In genomic region chr21:36188937-36189336, GRCh38 we compare ENCODE assay signal across 21 cellular contexts. TPM values are rescaled to one million over a fixed set of nuclear protein-coding genes. Genes with fewer than 3 reads are reported as not detected.
DNase-seq lines count a peak whose midpoint lies in the region; ATAC-seq and TF ChIP-seq lines count a peak whose summit lies in the region.
"Had no signal": no experiment of that assay in that cellular context is flagged by ENCODE, and none has a peak within 500 bp of the region (broad histone marks: within the 10 kb centered on the region; RNA-seq: fewer than 3 reads in every experiment).

No MANE protein-coding gene starts in this region.

- H3K27me3 ChIP-seq in colonic mucosa (no peaks in the 10 kb centered on the region), prostate gland (replicated peaks; ENCODE audit: insufficient read depth) (no peaks in the 10 kb centered on the region), mesenchymal stem cell (ENCODE audit: control insufficient read depth in 1 of 2, insufficient read depth in 1 of 2, low read length in 2 of 2) (no peaks in the 10 kb centered on the region)
- H3K27me3 ChIP-seq: upper lobe of right lung had no signal

- H2AK5ac ChIP-seq in mesenchymal stem cell (ENCODE audit: low read length, severe bottlenecking) = no peak overlapping the region

- H3K4me2 ChIP-seq in mesenchymal stem cell (ENCODE audit: low read length, poor library complexity, severe bottlenecking) = no peak overlapping the region

- H3K27ac ChIP-seq in colonic mucosa (peak overlapping the region; percentile 60), prostate gland (peak overlapping the region; percentile 71 to 74), mesenchymal stem cell (ENCODE audit: low read length, poor library complexity, severe bottlenecking) (no peak overlapping the region)
- H3K27ac ChIP-seq: upper lobe of right lung had no signal

- peak overlapping the region in 1 of 2 donors; percentile 67 for H3K9ac ChIP-seq in colonic mucosa (ENCODE audit: low read depth in 2 of 2, low read length in 2 of 2)
- no peak overlapping the region for H3K9ac ChIP-seq in mesenchymal stem cell (ENCODE audit: low read length)

- H3K79me1 ChIP-seq in mesenchymal stem cell (replicated peaks; ENCODE audit: low read length, poor library complexity, severe bottlenecking) = peaks cover 12% of the 10 kb centered on the region

- H3K4me3 ChIP-seq in colonic mucosa (no peak overlapping the region), prostate gland (no peak overlapping the region), mesenchymal stem cell (ENCODE audit: insufficient read depth in 1 of 2, low read depth in 1 of 2, low read length in 2 of 2) (no peak overlapping the region)
- H3K4me3 ChIP-seq: upper lobe of right lung had no signal

- no peak overlapping the region for H3K4ac ChIP-seq in mesenchymal stem cell (ENCODE audit: low read depth in 1 of 2, low read length in 2 of 2)

- no peak overlapping the region for H2BK5ac ChIP-seq in mesenchymal stem cell (ENCODE audit: low read depth, low read length, poor library complexity, severe bottlenecking)

- no peak overlapping the region for H2BK12ac ChIP-seq in mesenchymal stem cell (ENCODE audit: low read length in 2 of 2)

- H3K14ac ChIP-seq in mesenchymal stem cell (ENCODE audit: low read length in 2 of 2) = no peak overlapping the region

- intact Hi-C loops in colonic mucosa (cut with DNase I) (no loop called here), prostate gland (cut with DNase I) (no loop called here)

- no peak overlapping the region for H4K8ac ChIP-seq in mesenchymal stem cell (ENCODE audit: low read length)

- no peak overlapping the region for H4K91ac ChIP-seq in mesenchymal stem cell (ENCODE audit: low read length)

- 14% methylated on average over 2 of the region's 2 CpGs for WGBS in prostate gland
- 28% methylated on average over 2 of the region's 2 CpGs for WGBS in mesenchymal stem cell

- no peak overlapping the region for H2BK15ac ChIP-seq in mesenchymal stem cell (ENCODE audit: low read depth, poor library complexity, severe bottlenecking)

- TF ChIP-seq CTCF in colonic mucosa (IDR thresholded peaks at IDR 0.05) (no peak), prostate gland (IDR thresholded peaks at IDR 0.05) (no peak)

- H2AFZ ChIP-seq in mesenchymal stem cell (ENCODE audit: low read depth, low read length) = no peak overlapping the region

- TF ChIP-seq POLR2A in prostate gland (IDR thresholded peaks at IDR 0.05) = no peak

- H3K18ac ChIP-seq in mesenchymal stem cell (ENCODE audit: low read depth in 1 of 2, low read length in 2 of 2) = no peak overlapping the region

- DNase-seq in DMS53 (lab: John Stamatoyannopoulos, UW) (peak; percentile 12), DMS53 treated with DMSO at 0.1 percent for 48 hours (lab: John Stamatoyannopoulos, UW; ENCODE audit: unreplicated experiment) (no peak), CD1c-positive myeloid dendritic cell (ENCODE audit: extremely low spot score) (peak; percentile 49), colonic mucosa (no peak), prostate gland (ENCODE audit: low spot score) (no peak), cortex of kidney (lab: John Stamatoyannopoulos, UW) (no peak), mesenchymal stem cell (no peak)
- DNase-seq: 8988T; activated CD4-positive, alpha-beta T cell treated with anti-CD3 and anti-CD28 coated beads for 36 hours; activated CD8-positive, alpha-beta memory T cell treated with anti-CD3 and anti-CD28 coated beads for 24 hours; activated T-cell treated with anti-CD3 and anti-CD28 coated beads, Interleukin-2, amount 50 U/mL, for 4 hours; effector CD4-positive, alpha-beta T cell; erythroblast; foreskin melanocyte; KG1; MV-4-11; NCI-H2171; NCI-H524 had no signal

- no peak overlapping the region for H2BK120ac ChIP-seq in mesenchymal stem cell (ENCODE audit: low read depth, low read length)

- no peak overlapping the region for H3K23ac ChIP-seq in mesenchymal stem cell (ENCODE audit: low read length in 2 of 2)

- no peak for ATAC-seq in GM18868 (IDR thresholded peaks at IDR 0.05; ENCODE audit: unreplicated experiment)
- ATAC-seq: activated CD4-positive, alpha-beta T cell treated with anti-CD3 and anti-CD28 coated beads for 36 hours; activated T-cell treated with anti-CD3 and anti-CD28 coated beads, Interleukin-2, amount 50 U/mL, for 4 hours had no signal

- H3K9me3 ChIP-seq in colonic mucosa (no peaks in the 10 kb centered on the region), prostate gland (no peaks in the 10 kb centered on the region), mesenchymal stem cell (ENCODE audit: control insufficient read depth, low read length) (no peaks in the 10 kb centered on the region)
- H3K9me3 ChIP-seq: upper lobe of right lung had no signal

- H3K36me3 ChIP-seq in colonic mucosa (no peaks in the 10 kb centered on the region), prostate gland (no peaks in the 10 kb centered on the region), mesenchymal stem cell (ENCODE audit: control insufficient read depth in 1 of 2, insufficient read depth in 2 of 2, low read depth in 1 of 2, low read length in 2 of 2) (peaks cover 6 to 11% of the 10 kb centered on the region in 2 experiments)
- H3K36me3 ChIP-seq: upper lobe of right lung had no signal

- no peaks in the 10 kb centered on the region for H3K4me1 ChIP-seq in colonic mucosa
- peaks cover 10% of the 10 kb centered on the region for H3K4me1 ChIP-seq in prostate gland (replicated peaks)
- H3K4me1 ChIP-seq in mesenchymal stem cell (ENCODE audit: control insufficient read depth, insufficient read depth, low read depth, low read length) = peaks cover 14% of the 10 kb centered on the region

RNA-seq across cellular contexts. Expression of gene DOP1B, which starts 32.3 kb away (rescaled TPM):
- total RNA-seq in colonic mucosa (10 to 100 TPM; 72.5 to 78.8 TPM), prostate gland (10 to 100 TPM; 28.4 to 93.3 TPM)
- polyA plus RNA-seq in mesenchymal stem cell (2013, experiment 1 of 2) = 1.8 TPM
- 1.8 TPM for polyA plus RNA-seq in mesenchymal stem cell (2013, experiment 2 of 2)

RNA-seq across cellular contexts. Expression of gene CBR3, which starts 54.1 kb away (rescaled TPM):
- total RNA-seq in colonic mucosa (1 to 10 TPM; 2.2 TPM), prostate gland (10 to 100 TPM; 18.5 to 41.2 TPM)
- polyA plus RNA-seq in mesenchymal stem cell (2013, experiment 1 of 2) = 4.1 TPM
- polyA plus RNA-seq in mesenchymal stem cell (2013, experiment 2 of 2) = 4.1 TPM
- total RNA-seq: OCI-LY7 had no signal

Comparison
In these comparisons a context has a peak if more than half of its experiments do, and no peak if none do; other contexts are left out.
1. DNase-seq: peak in DMS53 (single experiment) and CD1c-positive myeloid dendritic cell (single experiment); none in DMS53 treated with DMSO at 0.1 percent for 48 hours (single experiment), colonic mucosa (single experiment), prostate gland (single experiment), cortex of kidney (single experiment) and mesenchymal stem cell (single experiment).
2. RNA of gene CBR3, which starts 54.1 kb away (total RNA-seq): 18.5 to 41.2 TPM in prostate gland; 2.2 TPM in colonic mucosa; every median in the first group is over 4 times any median in the second.